18 cellular contexts compared by ENCODE assay signal in genomic region chr7:123170333-123171016, GRCh38. TPM values are rescaled to one million over a fixed set of nuclear protein-coding genes. Genes with fewer than 3 reads are reported as not detected.
DNase-seq lines count a peak whose midpoint lies in the region; ATAC-seq and TF ChIP-seq lines count a peak whose summit lies in the region.
"Had no signal": no experiment of that assay in that cellular context is flagged by ENCODE, and none has a peak within 500 bp of the region (broad histone marks: within the 10 kb centered on the region; RNA-seq: fewer than 3 reads in every experiment).

No MANE protein-coding gene starts in this region.

- H3K4me1 ChIP-seq in Karpas-422 (ENCODE audit: low read length), result peaks cover 43% of the 10 kb centered on the region
- H3K4me1 ChIP-seq in lower lobe of right lung, result no peaks in the 10 kb centered on the region

- no peaks in the 10 kb centered on the region for H3K9me3 ChIP-seq in Karpas-422 (ENCODE audit: low read length)
- no peaks in the 10 kb centered on the region for H3K9me3 ChIP-seq in lower lobe of right lung

- H3K27me3 ChIP-seq in Karpas-422 (ENCODE audit: low read length) (no peaks in the 10 kb centered on the region), lower lobe of right lung (ENCODE audit: low read depth) (no peaks in the 10 kb centered on the region)

- ATAC-seq in Right ventricle myocardium inferior (no peak), Right ventricle myocardium superior (ENCODE audit: poor library complexity) (no peak), lower lobe of right lung (no peak)
- no peak for ATAC-seq in activated naive CD8-positive, alpha-beta T cell treated with anti-CD3 and anti-CD28 coated beads, Interleukin-2, amount 50 U/mL, for 24 hours

- no peaks in the 10 kb centered on the region for H3K36me3 ChIP-seq in Karpas-422 (ENCODE audit: insufficient read depth, low read length)
- H3K36me3 ChIP-seq in lower lobe of right lung, result no peaks in the 10 kb centered on the region

- no peaks in the 10 kb centered on the region for H3K36me3 Mint-ChIP-seq in activated naive CD8-positive, alpha-beta T cell treated with anti-CD3 and anti-CD28 coated beads, Interleukin-2, amount 50 U/mL, for 24 hours (ENCODE audit: low read depth)
- H3K36me3 Mint-ChIP-seq: CD4-positive, CD25-positive, alpha-beta regulatory T cell; CD8-positive, alpha-beta memory T cell had no signal

- H3K4me2 ChIP-seq in Karpas-422 (ENCODE audit: low read depth, low read length, poor library complexity, severe bottlenecking), result peak overlapping the region; percentile 59

- no peaks in the 10 kb centered on the region for H3K9me2 ChIP-seq in Karpas-422 (replicated peaks; ENCODE audit: insufficient read depth, low read length)

- no peaks in the 10 kb centered on the region for H3K4me1 Mint-ChIP-seq in activated naive CD8-positive, alpha-beta T cell treated with anti-CD3 and anti-CD28 coated beads, Interleukin-2, amount 50 U/mL, for 24 hours
- H3K4me1 Mint-ChIP-seq: B cell; CD4-positive, CD25-positive, alpha-beta regulatory T cell; CD8-positive, alpha-beta memory T cell had no signal

- H4K20me1 ChIP-seq in Karpas-422 (ENCODE audit: insufficient read depth, low read depth, low read length), result no peaks in the 10 kb centered on the region

- H3K27ac Mint-ChIP-seq in activated naive CD8-positive, alpha-beta T cell treated with anti-CD3 and anti-CD28 coated beads, Interleukin-2, amount 50 U/mL, for 24 hours, result no peak overlapping the region
- H3K27ac Mint-ChIP-seq: B cell; CD4-positive, CD25-positive, alpha-beta regulatory T cell; CD8-positive, alpha-beta memory T cell had no signal

- peak; percentile 47 for DNase-seq in Right ventricle myocardium inferior (ENCODE audit: missing footprints)
- no peak for DNase-seq in Right ventricle myocardium superior
- DNase-seq in Karpas-422, result no peak
- peak; percentile 23 for DNase-seq in lower lobe of right lung
- no peak for DNase-seq in stimulated activated naive CD4-positive, alpha-beta T cell (lab: John Stamatoyannopoulos, UW)
- DNase-seq in activated naive CD8-positive, alpha-beta T cell treated with anti-CD3 and anti-CD28 coated beads, Interleukin-2, amount 50 U/mL, for 24 hours, result no peak
- DNase-seq: C1 segment of cervical spinal cord; CD4-positive, CD25-positive, alpha-beta regulatory T cell; CD8-positive, alpha-beta memory T cell; COR-L47; DMS 273 treated with DMSO at 0.1 percent for 48 hours; DMS79; GDM1; GM23248; H7 had no signal

- no peak overlapping the region for H3K9ac ChIP-seq in Karpas-422 (ENCODE audit: low read length)
- H3K9ac ChIP-seq: GM23248 had no signal

- no peaks in the 10 kb centered on the region for H3K79me2 ChIP-seq in Karpas-422 (ENCODE audit: low read length)

- H3K4me3 ChIP-seq in Karpas-422 (ENCODE audit: low read length), result peak overlapping the region; percentile 34
- H3K4me3 ChIP-seq in lower lobe of right lung, result no peak overlapping the region
- H3K4me3 ChIP-seq: GM23248 had no signal

- peak overlapping the region; percentile 39; the same call in 1 of the 2 replicates for H2AFZ ChIP-seq in Karpas-422 (ENCODE audit: low read length)
- H2AFZ ChIP-seq: GM23248 had no signal

- TF ChIP-seq CTCF in lower lobe of right lung (IDR thresholded peaks at IDR 0.05), result no peak

- no peaks in the 10 kb centered on the region for H3K9me3 Mint-ChIP-seq in activated naive CD8-positive, alpha-beta T cell treated with anti-CD3 and anti-CD28 coated beads, Interleukin-2, amount 50 U/mL, for 24 hours

- no peak overlapping the region for H3K4me3 Mint-ChIP-seq in activated naive CD8-positive, alpha-beta T cell treated with anti-CD3 and anti-CD28 coated beads, Interleukin-2, amount 50 U/mL, for 24 hours
- H3K4me3 Mint-ChIP-seq: B cell; CD4-positive, CD25-positive, alpha-beta regulatory T cell; CD8-positive, alpha-beta memory T cell had no signal

- intact Hi-C loops in Right ventricle myocardium inferior (cut with DNase I), result no loop called here
- intact Hi-C loops in Right ventricle myocardium superior (cut with DNase I), result no loop called here
- intact Hi-C loops in lower lobe of right lung (cut with DNase I), result no loop called here

- H3K27ac ChIP-seq in Karpas-422 (ENCODE audit: low read length), result peak overlapping the region; percentile 89
- no peak overlapping the region for H3K27ac ChIP-seq in lower lobe of right lung
- H3K27ac ChIP-seq: GM23248 had no signal

- no peaks in the 10 kb centered on the region for H3K27me3 Mint-ChIP-seq in activated naive CD8-positive, alpha-beta T cell treated with anti-CD3 and anti-CD28 coated beads, Interleukin-2, amount 50 U/mL, for 24 hours
- H3K27me3 Mint-ChIP-seq: B cell; CD4-positive, CD25-positive, alpha-beta regulatory T cell; CD8-positive, alpha-beta memory T cell had no signal

RNA-seq across cellular contexts. Expression of gene SLC13A1, which starts 29.3 kb away (rescaled TPM):
- total RNA-seq in Right ventricle myocardium inferior (not detected), Right ventricle myocardium superior (not detected), lower lobe of right lung (not detected)
- not detected in 2 replicates for total RNA-seq in Karpas-422 (2014; rRNA removed; shearing (Covaris generic); ENCODE audit: low replicate concordance)
- total RNA-seq: A172; B cell; CD4-positive, CD25-positive, alpha-beta regulatory T cell; CD8-positive, alpha-beta memory T cell; Daoy; GM23248; H7 had no signal

Comparison
In these comparisons a context has a peak if more than half of its experiments do, and no peak if none do; other contexts are left out.
1. DNase-seq: peak in Right ventricle myocardium inferior (single experiment) and lower lobe of right lung (single experiment); none in Right ventricle myocardium superior (single experiment), Karpas-422 (single experiment), stimulated activated naive CD4-positive, alpha-beta T cell (0 of 6) and activated naive CD8-positive, alpha-beta T cell treated with anti-CD3 and anti-CD28 coated beads, Interleukin-2, amount 50 U/mL, for 24 hours (single experiment).